Comparison of ENCODE assay signal across 1 cellular context in genomic region chr15:76336254-76337046, GRCh38.
TF ChIP-seq lines count a peak whose summit lies in the region.

ISL2 (plus strand) TSS chr15:76336773; CDS start chr15:76336884, 111 bp downstream.

TF ChIP-seq in K562, 482 proteins besides CTCF, POLR2A, EP300 and RAD21 (continued from another document and continues in another):
- TF ChIP-seq SRF (CRISPR knock-in tag; IDR thresholded peaks at IDR 0.05) (0 out of 4 replicates have a peak, but pooled peaks of 1 of the 2 experiments have one; percentile 10), FOXP4 (CRISPR knock-in tag; IDR thresholded peaks at IDR 0.05; ENCODE audit: borderline replicate concordance) (no peak), PCBP2 (IDR thresholded peaks at IDR 0.05; ENCODE audit: low read depth, low read length, poor library complexity, severe bottlenecking) (no peak), THRA (IDR thresholded peaks at IDR 0.05) (no peak), FOXJ2 (tag; IDR thresholded peaks at IDR 0.05) (no peak), GABPB1 (CRISPR knock-in tag; IDR thresholded peaks at IDR 0.05) (0 out of 2 replicates have a peak, but pooled peaks have one; percentile 29), LARP7 (IDR thresholded peaks at IDR 0.05) (no peak), TRIM28 (IDR thresholded peaks at IDR 0.05) (no peak), CBX1 (IDR thresholded peaks at IDR 0.05; ENCODE audit: low read depth) (no peak), YBX1 (IDR thresholded peaks at IDR 0.05) (no peak), ZNF224 (CRISPR knock-in tag; IDR thresholded peaks at IDR 0.05) (no peak), NFE2 (IDR thresholded peaks at IDR 0.05; ENCODE audit: low read depth) (no peak), NFRKB (IDR thresholded peaks at IDR 0.05; ENCODE audit: low read depth) (no peak), MAFG (tag; conservative IDR thresholded peaks at IDR 0.05) (peak; percentile 26; the same call in 1 of the 2 replicates), FOXK2 (conservative IDR thresholded peaks at IDR 0.05 in 1 of 2, IDR thresholded peaks at IDR 0.05 in 1 of 2; ENCODE audit: low read depth in 2 of 2) (peak; percentile 55 to 79; a peak in 3 of 4 replicates), ARID1B (IDR thresholded peaks at IDR 0.05) (no peak; the same call in 1 of the 2 replicates), MCM7 (IDR thresholded peaks at IDR 0.05) (no peak), CCAR2 (IDR thresholded peaks at IDR 0.05; ENCODE audit: low read depth, low read length) (no peak), DPF2 (IDR thresholded peaks at IDR 0.05) (no peak), CEBPG (CRISPR knock-in tag; IDR thresholded peaks at IDR 0.05) (peak; percentile 98), CEBPG (tag; conservative IDR thresholded peaks at IDR 0.05 in 1 of 2, IDR thresholded peaks at IDR 0.05 in 1 of 2) (peak; percentile 94 to 97), ZNF592 (IDR thresholded peaks at IDR 0.05) (no peak), PTTG1 (tag; IDR thresholded peaks at IDR 0.05; ENCODE audit: low read depth) (no peak), KLF16 (IDR thresholded peaks at IDR 0.05) (peak; percentile 46), ZFP1 (CRISPR knock-in tag; IDR thresholded peaks at IDR 0.05) (no peak), CHCHD3 (CRISPR knock-in tag; IDR thresholded peaks at IDR 0.05) (no peak), ZNF318 (IDR thresholded peaks at IDR 0.05; ENCODE audit: borderline replicate concordance in 1 of 2, low read depth in 1 of 2) (no peak), ZNF584 (CRISPR knock-in tag; IDR thresholded peaks at IDR 0.05; ENCODE audit: low read depth) (no peak), HNRNPH1 (optimal IDR thresholded peaks at IDR 0.05; ENCODE audit: low read depth, low read length) (no peak), POLR2AphosphoS5 (IDR thresholded peaks at IDR 0.05; ENCODE audit: control insufficient read depth, insufficient read depth, low read depth, low read length) (peak; percentile 72), GATA2 (CRISPR knock-in tag; IDR thresholded peaks at IDR 0.05) (no peak), SUPT5H (IDR thresholded peaks at IDR 0.05) (peak; percentile 85), ZNF165 (CRISPR knock-in tag; IDR thresholded peaks at IDR 0.05; ENCODE audit: borderline replicate concordance) (0 out of 2 replicates have a peak, but pooled peaks have one; percentile 51), MTA1 (IDR thresholded peaks at IDR 0.05; ENCODE audit: borderline replicate concordance) (no peak), RUNX1 (IDR thresholded peaks at IDR 0.05; ENCODE audit: low read depth) (no peak), MIER1 (IDR thresholded peaks at IDR 0.05; ENCODE audit: low read depth) (no peak), EZH2 (IDR thresholded peaks at IDR 0.05; ENCODE audit: borderline replicate concordance, low read depth, low read length) (no peak)
- TF ChIP-seq, protein P1, sequence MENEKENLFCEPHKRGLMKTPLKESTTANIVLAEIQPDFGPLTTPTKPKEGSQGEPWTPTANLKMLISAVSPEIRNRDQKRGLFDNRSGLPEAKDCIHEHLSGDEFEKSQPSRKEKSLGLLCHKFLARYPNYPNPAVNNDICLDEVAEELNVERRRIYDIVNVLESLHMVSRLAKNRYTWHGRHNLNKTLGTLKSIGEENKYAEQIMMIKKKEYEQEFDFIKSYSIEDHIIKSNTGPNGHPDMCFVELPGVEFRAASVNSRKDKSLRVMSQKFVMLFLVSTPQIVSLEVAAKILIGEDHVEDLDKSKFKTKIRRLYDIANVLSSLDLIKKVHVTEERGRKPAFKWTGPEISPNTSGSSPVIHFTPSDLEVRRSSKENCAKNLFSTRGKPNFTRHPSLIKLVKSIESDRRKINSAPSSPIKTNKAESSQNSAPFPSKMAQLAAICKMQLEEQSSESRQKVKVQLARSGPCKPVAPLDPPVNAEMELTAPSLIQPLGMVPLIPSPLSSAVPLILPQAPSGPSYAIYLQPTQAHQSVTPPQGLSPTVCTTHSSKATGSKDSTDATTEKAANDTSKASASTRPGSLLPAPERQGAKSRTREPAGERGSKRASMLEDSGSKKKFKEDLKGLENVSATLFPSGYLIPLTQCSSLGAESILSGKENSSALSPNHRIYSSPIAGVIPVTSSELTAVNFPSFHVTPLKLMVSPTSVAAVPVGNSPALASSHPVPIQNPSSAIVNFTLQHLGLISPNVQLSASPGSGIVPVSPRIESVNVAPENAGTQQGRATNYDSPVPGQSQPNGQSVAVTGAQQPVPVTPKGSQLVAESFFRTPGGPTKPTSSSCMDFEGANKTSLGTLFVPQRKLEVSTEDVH (IDR thresholded peaks at IDR 0.05; ENCODE audit: low read depth, partially characterized antibody), result no peak
- TF ChIP-seq, protein P2, sequence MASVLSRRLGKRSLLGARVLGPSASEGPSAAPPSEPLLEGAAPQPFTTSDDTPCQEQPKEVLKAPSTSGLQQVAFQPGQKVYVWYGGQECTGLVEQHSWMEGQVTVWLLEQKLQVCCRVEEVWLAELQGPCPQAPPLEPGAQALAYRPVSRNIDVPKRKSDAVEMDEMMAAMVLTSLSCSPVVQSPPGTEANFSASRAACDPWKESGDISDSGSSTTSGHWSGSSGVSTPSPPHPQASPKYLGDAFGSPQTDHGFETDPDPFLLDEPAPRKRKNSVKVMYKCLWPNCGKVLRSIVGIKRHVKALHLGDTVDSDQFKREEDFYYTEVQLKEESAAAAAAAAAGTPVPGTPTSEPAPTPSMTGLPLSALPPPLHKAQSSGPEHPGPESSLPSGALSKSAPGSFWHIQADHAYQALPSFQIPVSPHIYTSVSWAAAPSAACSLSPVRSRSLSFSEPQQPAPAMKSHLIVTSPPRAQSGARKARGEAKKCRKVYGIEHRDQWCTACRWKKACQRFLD (CRISPR knock-in tag; IDR thresholded peaks at IDR 0.05), result peak; percentile 43; the same call in 1 of the 2 replicates
- TF ChIP-seq, protein P3, sequence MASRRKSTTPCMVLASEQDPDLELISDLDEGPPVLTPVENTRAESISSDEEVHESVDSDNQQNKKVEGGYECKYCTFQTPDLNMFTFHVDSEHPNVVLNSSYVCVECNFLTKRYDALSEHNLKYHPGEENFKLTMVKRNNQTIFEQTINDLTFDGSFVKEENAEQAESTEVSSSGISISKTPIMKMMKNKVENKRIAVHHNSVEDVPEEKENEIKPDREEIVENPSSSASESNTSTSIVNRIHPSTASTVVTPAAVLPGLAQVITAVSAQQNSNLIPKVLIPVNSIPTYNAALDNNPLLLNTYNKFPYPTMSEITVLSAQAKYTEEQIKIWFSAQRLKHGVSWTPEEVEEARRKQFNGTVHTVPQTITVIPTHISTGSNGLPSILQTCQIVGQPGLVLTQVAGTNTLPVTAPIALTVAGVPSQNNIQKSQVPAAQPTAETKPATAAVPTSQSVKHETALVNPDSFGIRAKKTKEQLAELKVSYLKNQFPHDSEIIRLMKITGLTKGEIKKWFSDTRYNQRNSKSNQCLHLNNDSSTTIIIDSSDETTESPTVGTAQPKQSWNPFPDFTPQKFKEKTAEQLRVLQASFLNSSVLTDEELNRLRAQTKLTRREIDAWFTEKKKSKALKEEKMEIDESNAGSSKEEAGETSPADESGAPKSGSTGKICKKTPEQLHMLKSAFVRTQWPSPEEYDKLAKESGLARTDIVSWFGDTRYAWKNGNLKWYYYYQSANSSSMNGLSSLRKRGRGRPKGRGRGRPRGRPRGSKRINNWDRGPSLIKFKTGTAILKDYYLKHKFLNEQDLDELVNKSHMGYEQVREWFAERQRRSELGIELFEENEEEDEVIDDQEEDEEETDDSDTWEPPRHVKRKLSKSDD (conservative IDR thresholded peaks at IDR 0.05; ENCODE audit: low read length), result no peak
